In the genomic region with DNA sequence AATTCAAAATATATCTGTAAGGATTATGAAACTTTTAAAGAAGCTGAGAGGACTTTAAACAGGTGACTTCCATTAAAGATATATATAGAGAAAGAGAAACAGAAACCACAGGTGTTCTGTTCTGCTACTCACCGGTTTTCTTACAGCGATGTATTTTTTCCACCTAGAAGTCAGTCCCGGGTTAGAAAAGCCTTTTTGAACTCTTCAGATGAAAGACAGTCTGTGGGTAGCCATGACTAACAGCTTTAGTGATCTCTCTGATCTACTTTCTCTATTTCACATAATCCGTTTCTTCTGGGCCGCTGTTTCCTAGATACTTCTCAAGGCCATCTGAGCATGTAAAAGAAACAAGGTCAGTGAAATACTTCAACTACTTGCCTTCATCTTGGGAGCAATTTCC, we compare ENCODE assay signal across 10 cellular contexts. TPM values are rescaled to one million over a fixed set of nuclear protein-coding genes. Genes with fewer than 3 reads are reported as not detected.
DNase-seq lines count a peak whose midpoint lies in the region; ATAC-seq and TF ChIP-seq lines count a peak whose summit lies in the region.
"Had no signal": no experiment of that assay in that cellular context is flagged by ENCODE, and none has a peak within 500 bp of the region (broad histone marks: within the 10 kb centered on the region; RNA-seq: fewer than 3 reads in every experiment).

No MANE protein-coding gene starts in this region.

- no peak for TF ChIP-seq POLR2A in body of pancreas (IDR thresholded peaks at IDR 0.05)

- WGBS in body of pancreas, 2 donors = 54 to 57% methylated on average over 5 of the region's 5 CpGs

- no peak overlapping the region for H3K27ac ChIP-seq in body of pancreas
- H3K27ac ChIP-seq: transverse colon had no signal

- no peak overlapping the region for H3K4me3 ChIP-seq in body of pancreas
- H3K4me3 ChIP-seq: transverse colon had no signal

- peak; percentile 52 for DNase-seq in GM13976 (ENCODE audit: low spot score)
- peak; percentile 18 for DNase-seq in activated naive CD8-positive, alpha-beta T cell treated with anti-CD3 and anti-CD28 coated beads, Interleukin-2, amount 50 U/mL, for 16 hours (ENCODE audit: low read depth, low spot score)
- DNase-seq in DMS114 treated with DMSO at 0.1 percent for 48 hours (lab: John Stamatoyannopoulos, UW; ENCODE audit: unreplicated experiment) = no peak
- no peak for DNase-seq in left colon
- DNase-seq in dedifferentiated amniotic fluid mesenchymal stem cell (ENCODE audit: extremely low spot score) = no peak
- no peak for DNase-seq in body of pancreas
- DNase-seq: transverse colon had no signal

- no peaks in the 10 kb centered on the region for H3K9me3 ChIP-seq in body of pancreas
- H3K9me3 ChIP-seq: transverse colon had no signal

- ATAC-seq in GM19468 (IDR thresholded peaks at IDR 0.05; ENCODE audit: extremely low read depth, unreplicated experiment) = peak; percentile 65
- peak; percentile 88 for ATAC-seq in HG03175 (IDR thresholded peaks at IDR 0.05; ENCODE audit: unreplicated experiment)
- ATAC-seq in left colon = no peak
- no peak for ATAC-seq in body of pancreas

- H3K4me1 ChIP-seq in body of pancreas = no peaks in the 10 kb centered on the region
- H3K4me1 ChIP-seq: transverse colon had no signal

- in situ Hi-C loops in GM13976 (cut with MboI; ENCODE audit: low sequenced_read_pairs, unreplicated experiment) = no loop called here

- TF ChIP-seq CTCF in GM13976 (IDR thresholded peaks at IDR 0.05; ENCODE audit: borderline replicate concordance, control extremely low read depth, extremely low read depth, insufficient read depth, missing control alignments) (no peak), body of pancreas (IDR thresholded peaks at IDR 0.05) (no peak)

- H3K36me3 ChIP-seq in body of pancreas (replicated peaks in 1 of 2; ENCODE audit: insufficient read depth in 1 of 2, low read depth in 2 of 2) = no peaks in the 10 kb centered on the region
- H3K36me3 ChIP-seq: transverse colon had no signal

- H3K27me3 ChIP-seq in body of pancreas = no peaks in the 10 kb centered on the region
- H3K27me3 ChIP-seq: transverse colon had no signal

- intact Hi-C loops in left colon (cut with DNase I, micrococcal nuclease) (no loop called here), body of pancreas (cut with DNase I) (no loop called here)

RNA-seq across cellular contexts. Expression of a gene that starts 25.1 kb away (rescaled TPM):
- total RNA-seq in left colon (under 1 TPM in 1 of 2 donors, not detected in 1; 0.24 TPM), body of pancreas (not detected)
- total RNA-seq: posterior vena cava, transverse colon had no signal

RNA-seq across cellular contexts. Expression of a gene that starts 37.0 kb away (rescaled TPM):
- 1 to 10 TPM; 7.4 to 9.3 TPM for total RNA-seq in left colon
- total RNA-seq in body of pancreas = 1 to 10 TPM; 1.6 to 3.6 TPM

RNA-seq across cellular contexts. Expression of a gene that starts 37.0 kb away (rescaled TPM):
- total RNA-seq in left colon (10 to 100 TPM; 27.1 to 61.0 TPM), body of pancreas (1 to 10 TPM; 2.3 to 7.0 TPM)

Comparison
In these comparisons a context has a peak if more than half of its experiments do, and no peak if none do; other contexts are left out.
1. DNase-seq: peak in GM13976 (single experiment) and activated naive CD8-positive, alpha-beta T cell treated with anti-CD3 and anti-CD28 coated beads, Interleukin-2, amount 50 U/mL, for 16 hours (single experiment); none in DMS114 treated with DMSO at 0.1 percent for 48 hours (single experiment), left colon (0 of 2), dedifferentiated amniotic fluid mesenchymal stem cell (single experiment) and body of pancreas (0 of 4).
2. ATAC-seq: peak in GM19468 (single experiment) and HG03175 (single experiment); none in left colon (single experiment) and body of pancreas (single experiment).